32 cellular contexts compared by ENCODE assay signal in genomic region chr1:245212221-245212710, GRCh38. TPM values are rescaled to one million over a fixed set of nuclear protein-coding genes. Genes with fewer than 3 reads are reported as not detected.
"Had no signal": no experiment of that assay in that cellular context is flagged by ENCODE, and none has a peak within 500 bp of the region (broad histone marks: within the 10 kb centered on the region; RNA-seq: fewer than 3 reads in every experiment).

No MANE protein-coding gene starts in this region.

- H3K36me3 Mint-ChIP-seq: activated CD4-positive, alpha-beta memory T cell treated with anti-CD3 and anti-CD28 coated beads for 36 hours; activated CD8-positive, alpha-beta memory T cell treated with anti-CD3 and anti-CD28 coated beads, Interleukin-2, amount 10 ng/mL, durations not matched to agents 7 days and 5 days; activated naive CD4-positive, alpha-beta T cell treated with anti-CD3 and anti-CD28 coated beads, Interleukin-2, amount 10 ng/mL, durations not matched to agents 7 days and 5 days; activated naive CD8-positive, alpha-beta T cell treated with anti-CD3 and anti-CD28 coated beads, Interleukin-2, amount 10 ng/mL, durations not matched to agents 7 days and 5 days had no signal

- H3K4me1 ChIP-seq: ascending aorta, breast epithelium had no signal

- H3K4me3 ChIP-seq: ascending aorta, breast epithelium had no signal

- H3K27me3 ChIP-seq: ascending aorta, breast epithelium had no signal

- H3K9me3 Mint-ChIP-seq: activated CD4-positive, alpha-beta T cell treated with anti-CD3 and anti-CD28 coated beads, Interleukin-2, amount 10 ng/mL, durations not matched to agents 24 days and 14 days had no signal

- H3K4me3 Mint-ChIP-seq: activated CD4-positive, alpha-beta memory T cell treated with anti-CD3 and anti-CD28 coated beads for 36 hours; activated CD4-positive, alpha-beta T cell treated with anti-CD3 and anti-CD28 coated beads for 36 hours; activated CD4-positive, alpha-beta T cell treated with anti-CD3 and anti-CD28 coated beads, Interleukin-2, amount 10 ng/mL, durations not matched to agents 24 days and 14 days; activated CD8-positive, alpha-beta memory T cell treated with anti-CD3 and anti-CD28 coated beads, Interleukin-2, amount 10 ng/mL, durations not matched to agents 7 days and 5 days; activated CD8-positive, alpha-beta T cell treated with anti-CD3 and anti-CD28 coated beads, Interleukin-2, amount 10 ng/mL, durations not matched to agents 7 days and 5 days; activated naive CD4-positive, alpha-beta T cell treated with anti-CD3 and anti-CD28 coated beads, Interleukin-2, amount 10 ng/mL, durations not matched to agents 7 days and 5 days; activated naive CD8-positive, alpha-beta T cell treated with anti-CD3 and anti-CD28 coated beads, Interleukin-2, amount 10 ng/mL, durations not matched to agents 7 days and 5 days; activated T-helper 1 cell treated with anti-CD3 and anti-CD28 coated beads, Interleukin-12 subunit alpha, Interleukin-12 subunit beta, Interleukin-2, Interleukin-4 antibody, amounts not matched to agents 30 ng/mL and 10 ng/mL and 1 ng/mL, durations not matched to agents 14 hours and 24 hours and 36 hours; brain; effector memory CD8-positive, alpha-beta T cell had no signal

- H3K4me1 Mint-ChIP-seq: activated CD4-positive, alpha-beta T cell treated with anti-CD3 and anti-CD28 coated beads for 36 hours; activated CD4-positive, alpha-beta T cell treated with anti-CD3 and anti-CD28 coated beads, Interleukin-2, amount 10 ng/mL, durations not matched to agents 24 days and 14 days; activated CD8-positive, alpha-beta memory T cell treated with anti-CD3 and anti-CD28 coated beads, Interleukin-2, amount 10 ng/mL, durations not matched to agents 7 days and 5 days; activated naive CD4-positive, alpha-beta T cell treated with anti-CD3 and anti-CD28 coated beads, Interleukin-2, amount 10 ng/mL, durations not matched to agents 7 days and 5 days; activated naive CD8-positive, alpha-beta T cell treated with anti-CD3 and anti-CD28 coated beads, Interleukin-2, amount 10 ng/mL, durations not matched to agents 7 days and 5 days had no signal

- H3K27ac ChIP-seq: ascending aorta, breast epithelium, epithelial cell of prostate had no signal

- DNase-seq: activated CD4-positive, alpha-beta memory T cell treated with anti-CD3 and anti-CD28 coated beads for 36 hours; activated CD4-positive, alpha-beta T cell treated with anti-CD3 and anti-CD28 coated beads for 36 hours; activated CD4-positive, alpha-beta T cell treated with anti-CD3 and anti-CD28 coated beads, Interleukin-2, amount 10 ng/mL, durations not matched to agents 24 days and 14 days; activated CD4-positive, CD25-positive, alpha-beta regulatory T cell; activated CD4-positive, CD25-positive, alpha-beta regulatory T cell treated with anti-CD3 and anti-CD28 coated beads, Interleukin-2, amount 50 U/mL, for 72 hours; activated CD8-positive, alpha-beta memory T cell treated with anti-CD3 and anti-CD28 coated beads, Interleukin-2, amount 10 ng/mL, durations not matched to agents 7 days and 5 days; activated CD8-positive, alpha-beta memory T cell treated with anti-CD3 and anti-CD28 coated beads, Interleukin-2, amount 50 U/mL, for 4 hours; activated CD8-positive, alpha-beta T cell treated with anti-CD3 and anti-CD28 coated beads, Interleukin-2, amount 10 ng/mL, durations not matched to agents 7 days and 5 days; activated effector memory CD4-positive, alpha-beta T cell treated with anti-CD3 and anti-CD28 coated beads, Interleukin-2, amount 50 U/mL, for 16 hours; activated naive CD4-positive, alpha-beta T cell treated with anti-CD3 and anti-CD28 coated beads, Interleukin-2, amount 10 ng/mL, durations not matched to agents 7 days and 5 days; activated naive CD8-positive, alpha-beta T cell treated with anti-CD3 and anti-CD28 coated beads, Interleukin-2, amount 10 ng/mL, durations not matched to agents 7 days and 5 days; activated T-cell treated with anti-CD3 and anti-CD28 coated beads, Interleukin-2, amount 50 U/mL, for 1 hour; activated T-cell treated with anti-CD3 and anti-CD28 coated beads, Interleukin-2, amount 50 U/mL, for 48 hours; cortex of kidney; dermis blood vessel endothelial cell; effector CD4-positive, alpha-beta T cell; effector memory CD8-positive, alpha-beta T cell; foreskin fibroblast; head of caudate nucleus; T-helper 2 cell had no signal

- H3K27ac Mint-ChIP-seq: activated CD4-positive, alpha-beta memory T cell treated with anti-CD3 and anti-CD28 coated beads for 36 hours; activated CD4-positive, alpha-beta T cell treated with anti-CD3 and anti-CD28 coated beads for 36 hours; activated CD4-positive, alpha-beta T cell treated with anti-CD3 and anti-CD28 coated beads, Interleukin-2, amount 10 ng/mL, durations not matched to agents 24 days and 14 days; activated CD8-positive, alpha-beta memory T cell treated with anti-CD3 and anti-CD28 coated beads, Interleukin-2, amount 10 ng/mL, durations not matched to agents 7 days and 5 days; activated CD8-positive, alpha-beta T cell treated with anti-CD3 and anti-CD28 coated beads, Interleukin-2, amount 10 ng/mL, durations not matched to agents 7 days and 5 days; activated naive CD4-positive, alpha-beta T cell treated with anti-CD3 and anti-CD28 coated beads, Interleukin-2, amount 10 ng/mL, durations not matched to agents 7 days and 5 days; activated naive CD4-positive, alpha-beta T cell treated with anti-CD3 and anti-CD28 coated beads, Interleukin-2, amount 50 U/mL, for 72 hours; activated naive CD8-positive, alpha-beta T cell treated with anti-CD3 and anti-CD28 coated beads, Interleukin-2, amount 10 ng/mL, durations not matched to agents 7 days and 5 days; activated T-helper 1 cell treated with anti-CD3 and anti-CD28 coated beads, Interleukin-12 subunit alpha, Interleukin-12 subunit beta, Interleukin-2, Interleukin-4 antibody, amounts not matched to agents 30 ng/mL and 10 ng/mL and 1 ng/mL, durations not matched to agents 14 hours and 24 hours and 36 hours; activated T-helper 2 cell treated with anti-CD3 and anti-CD28 coated beads, Interferon-gamma antibody, Interleukin-2, Interleukin-4, amounts not matched to agents 10 μg/mL and 5 μg/mL and 100 μg/mL, durations not matched to agents 14 hours and 24 hours and 36 hours; effector memory CD8-positive, alpha-beta T cell had no signal

- FAIRE-seq: colon, endometrium, endothelial cell of umbilical vein, frontal cortex had no signal

- H3K36me3 ChIP-seq: ascending aorta, breast epithelium had no signal

- ATAC-seq: activated CD4-positive, alpha-beta T cell treated with anti-CD3 and anti-CD28 coated beads for 36 hours; activated CD8-positive, alpha-beta memory T cell treated with anti-CD3 and anti-CD28 coated beads, Interleukin-2, amount 10 ng/mL, durations not matched to agents 7 days and 5 days; activated CD8-positive, alpha-beta T cell treated with anti-CD3 and anti-CD28 coated beads, Interleukin-2, amount 10 ng/mL, durations not matched to agents 7 days and 5 days; activated naive CD4-positive, alpha-beta T cell treated with anti-CD3 and anti-CD28 coated beads, Interleukin-2, amount 50 U/mL, for 72 hours; effector memory CD8-positive, alpha-beta T cell had no signal

- H3K27me3 Mint-ChIP-seq: activated CD4-positive, alpha-beta memory T cell treated with anti-CD3 and anti-CD28 coated beads for 36 hours; activated CD4-positive, alpha-beta T cell treated with anti-CD3 and anti-CD28 coated beads for 36 hours; activated CD4-positive, alpha-beta T cell treated with anti-CD3 and anti-CD28 coated beads, Interleukin-2, amount 10 ng/mL, durations not matched to agents 24 days and 14 days; activated CD8-positive, alpha-beta memory T cell treated with anti-CD3 and anti-CD28 coated beads, Interleukin-2, amount 10 ng/mL, durations not matched to agents 7 days and 5 days; activated naive CD4-positive, alpha-beta T cell treated with anti-CD3 and anti-CD28 coated beads, Interleukin-2, amount 10 ng/mL, durations not matched to agents 7 days and 5 days had no signal

RNA-seq across cellular contexts. Expression of gene KIF26B, which starts 57.5 kb away (rescaled TPM):
- total RNA-seq: activated CD4-positive, alpha-beta memory T cell treated with anti-CD3 and anti-CD28 coated beads for 36 hours; ascending aorta; T-helper 1 cell treated with Interleukin-12 subunit alpha and Interleukin-12 subunit beta and Interleukin-4 antibody, amounts not matched to agents 30 ng/mL and 1 ng/mL, for 36 hours had no signal
